8 cellular contexts compared by ENCODE assay signal in the genomic region with DNA sequence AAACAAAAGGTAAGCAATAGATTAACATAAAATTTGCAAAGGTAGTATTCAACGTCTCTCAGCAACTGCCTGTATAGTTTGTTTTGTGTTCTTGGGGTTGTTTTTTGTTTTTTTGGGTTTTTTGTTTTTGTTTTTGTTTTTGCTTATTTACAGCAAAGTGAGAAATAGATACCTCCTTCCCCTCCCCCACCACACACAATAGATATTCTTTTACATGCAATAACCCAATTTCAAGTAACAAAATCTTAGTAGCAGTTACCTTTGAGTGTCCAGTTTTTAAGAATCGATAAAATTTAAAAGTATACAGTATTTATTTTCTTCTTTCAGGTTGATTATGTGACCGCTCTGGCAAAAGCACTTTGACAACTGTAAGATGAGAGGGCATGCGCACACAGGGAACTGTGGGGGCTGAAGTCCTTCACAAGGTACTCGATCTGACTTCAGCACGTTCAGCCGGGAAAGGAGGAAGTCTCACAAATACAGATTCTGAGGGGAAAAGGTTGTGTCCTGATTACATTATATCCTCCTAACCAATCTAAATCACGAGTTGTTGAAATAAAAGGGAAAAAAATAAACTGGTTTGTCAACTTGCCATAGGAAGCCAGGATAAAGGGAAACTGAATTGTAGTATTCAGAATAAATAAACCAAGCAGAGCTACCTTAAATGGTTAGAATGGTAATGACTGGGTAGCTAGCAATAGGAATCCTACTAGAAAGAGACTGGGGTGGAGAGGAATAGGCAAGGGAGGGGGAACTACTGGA. TPM values are rescaled to one million over a fixed set of nuclear protein-coding genes. Genes with fewer than 3 reads are reported as not detected.
A peak's percentile ranks its signal among the peaks of the same experiment; 100 is the strongest.
DNase-seq lines count a peak whose midpoint lies in the region; FAIRE-seq and TF ChIP-seq lines count a peak whose summit lies in the region.

No MANE protein-coding gene starts in this region.

- H3K27ac Mint-ChIP-seq in neural crest cell (ENCODE audit: unreplicated experiment): no peak overlapping the region

- no peak overlapping the region for H3K27ac ChIP-seq in MM.1S (ENCODE audit: low read length)

- peaks cover 39% of the 10 kb centered on the region for H3K79me2 ChIP-seq in MM.1S (ENCODE audit: low read length)

- H3K9me2 ChIP-seq in MM.1S (replicated peaks; ENCODE audit: insufficient read depth, low read length): no peaks in the 10 kb centered on the region

- H3K9me3 ChIP-seq in adipocyte (ENCODE audit: control insufficient read depth, low read length) (no peaks in the 10 kb centered on the region), MM.1S (replicated peaks; ENCODE audit: insufficient read depth, low read length) (no peaks in the 10 kb centered on the region)

- H3K9ac ChIP-seq in adipocyte (ENCODE audit: low read length): peak overlapping the region; percentile 79
- no peak overlapping the region for H3K9ac ChIP-seq in MM.1S (ENCODE audit: low read length)

- H3K4me2 ChIP-seq in MM.1S (ENCODE audit: low read depth, low read length): no peak overlapping the region

- H3K27me3 ChIP-seq in adipocyte (replicated peaks; ENCODE audit: control insufficient read depth, insufficient read depth, low read length): no peaks in the 10 kb centered on the region
- no peaks in the 10 kb centered on the region for H3K27me3 ChIP-seq in MM.1S (replicated peaks; ENCODE audit: insufficient read depth, low read length)

- H3K4me1 ChIP-seq in adipocyte (ENCODE audit: control insufficient read depth, insufficient read depth, low read length): peaks cover 29% of the 10 kb centered on the region
- H3K4me1 ChIP-seq in MM.1S (ENCODE audit: low read length): peaks cover 23% of the 10 kb centered on the region

- no peaks in the 10 kb centered on the region for H3K36me3 Mint-ChIP-seq in neural crest cell (ENCODE audit: low read depth)

- FAIRE-seq in urothelium cell line (lab: Jason Lieb, UNC): no peak

- H3K36me3 ChIP-seq in adipocyte (ENCODE audit: control insufficient read depth, insufficient read depth, low read length, severe bottlenecking) (no peaks in the 10 kb centered on the region), MM.1S (replicated peaks; ENCODE audit: insufficient read depth, low read length) (0 out of 2 replicates have a peak, but pooled peaks cover 3% of the 10 kb centered on the region)

- H3K9me3 Mint-ChIP-seq in neural crest cell: no peaks in the 10 kb centered on the region

- peaks cover 38% of the 10 kb centered on the region for H3K27me3 Mint-ChIP-seq in neural crest cell (ENCODE audit: low read depth)

- TF ChIP-seq CTCF in neural crest cell (conservative IDR thresholded peaks at IDR 0.05) (no peak), MM.1S (IDR thresholded peaks at IDR 0.05; ENCODE audit: low read length) (no peak)

- H4K20me1 ChIP-seq in MM.1S (ENCODE audit: insufficient read depth, low read length): no peaks in the 10 kb centered on the region

- peaks cover 30% of the 10 kb centered on the region for H3K4me1 Mint-ChIP-seq in neural crest cell

- DNase-seq in GDM1 (lab: John Stamatoyannopoulos, UW): peak; percentile 59
- peak; percentile 72 for DNase-seq in M059J (ENCODE audit: low read depth)
- DNase-seq in SIG-M5 treated with dmso at 0.1 percent for 504 hours (lab: John Stamatoyannopoulos, UW; ENCODE audit: unreplicated experiment): peak; percentile 82
- peak; percentile 75 for DNase-seq in adipocyte (ENCODE audit: low read depth)
- DNase-seq in globus pallidus (ENCODE audit: low spot score): peak; percentile 87
- DNase-seq in neural crest cell (ENCODE audit: low read depth, low spot score): peak; percentile 28
- DNase-seq in urothelium cell line (ENCODE audit: low spot score): peak; percentile 29
- no peak for DNase-seq in MM.1S

- H3K4me3 Mint-ChIP-seq in neural crest cell: peak overlapping the region; percentile 50

- peaks cover 18% of the 10 kb centered on the region for H3F3A ChIP-seq in MM.1S (ENCODE audit: insufficient read depth, low read length)

- H3K4me3 ChIP-seq in adipocyte (ENCODE audit: low read length): peak overlapping the region; percentile 79
- no peak overlapping the region for H3K4me3 ChIP-seq in MM.1S (ENCODE audit: low read length)

- no peak overlapping the region for H2AFZ ChIP-seq in MM.1S (ENCODE audit: low read length)

RNA-seq across cellular contexts. Expression of a gene that starts 47.8 kb away (rescaled TPM):
- total RNA-seq in M059J (2014; rRNA removed; shearing (Covaris generic)): 0.86 and 1.2 TPM in 2 replicates
- 1.4 and 1.6 TPM in 2 replicates for total RNA-seq in neural crest cell

RNA-seq across cellular contexts. Expression of a gene that starts 47.9 kb away (rescaled TPM):
- 12.9 and 23.9 TPM in 2 replicates for total RNA-seq in M059J (2014; rRNA removed; shearing (Covaris generic))
- 56.2 and 56.3 TPM in 2 replicates for total RNA-seq in neural crest cell
